Comparison of ENCODE assay signal across 1 cellular context in the genomic region with DNA sequence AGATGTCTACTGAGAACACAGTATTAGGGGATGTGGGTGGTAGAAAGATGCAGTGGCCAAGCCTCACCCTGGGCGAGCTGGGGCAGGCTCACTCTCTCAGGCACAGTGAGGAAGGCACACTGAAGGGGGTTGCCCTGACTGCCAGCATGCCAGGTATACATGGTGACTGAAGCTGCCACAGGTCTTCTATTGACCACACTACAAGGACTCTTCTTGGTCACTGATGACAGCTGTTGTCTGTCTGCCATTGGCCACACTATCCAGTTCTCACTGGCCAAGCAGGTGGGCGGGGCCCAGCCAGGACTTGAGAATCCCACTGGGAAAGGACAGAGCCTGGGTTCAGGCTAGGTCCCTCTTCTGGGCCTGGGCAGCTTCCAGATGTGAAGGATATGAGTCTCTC.
TF ChIP-seq lines count a peak whose summit lies in the region.

No MANE protein-coding gene starts in this region.

TF ChIP-seq in K562, 482 proteins besides CTCF, POLR2A, EP300 and RAD21:
- no peak for TF ChIP-seq ZNF217 (CRISPR knock-in tag; IDR thresholded peaks at IDR 0.05)
- TF ChIP-seq, protein P1, sequence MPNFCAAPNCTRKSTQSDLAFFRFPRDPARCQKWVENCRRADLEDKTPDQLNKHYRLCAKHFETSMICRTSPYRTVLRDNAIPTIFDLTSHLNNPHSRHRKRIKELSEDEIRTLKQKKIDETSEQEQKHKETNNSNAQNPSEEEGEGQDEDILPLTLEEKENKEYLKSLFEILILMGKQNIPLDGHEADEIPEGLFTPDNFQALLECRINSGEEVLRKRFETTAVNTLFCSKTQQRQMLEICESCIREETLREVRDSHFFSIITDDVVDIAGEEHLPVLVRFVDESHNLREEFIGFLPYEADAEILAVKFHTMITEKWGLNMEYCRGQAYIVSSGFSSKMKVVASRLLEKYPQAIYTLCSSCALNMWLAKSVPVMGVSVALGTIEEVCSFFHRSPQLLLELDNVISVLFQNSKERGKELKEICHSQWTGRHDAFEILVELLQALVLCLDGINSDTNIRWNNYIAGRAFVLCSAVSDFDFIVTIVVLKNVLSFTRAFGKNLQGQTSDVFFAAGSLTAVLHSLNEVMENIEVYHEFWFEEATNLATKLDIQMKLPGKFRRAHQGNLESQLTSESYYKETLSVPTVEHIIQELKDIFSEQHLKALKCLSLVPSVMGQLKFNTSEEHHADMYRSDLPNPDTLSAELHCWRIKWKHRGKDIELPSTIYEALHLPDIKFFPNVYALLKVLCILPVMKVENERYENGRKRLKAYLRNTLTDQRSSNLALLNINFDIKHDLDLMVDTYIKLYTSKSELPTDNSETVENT (CRISPR knock-in tag; IDR thresholded peaks at IDR 0.05): no peak
- TF ChIP-seq TAL1 (IDR thresholded peaks at IDR 0.05): no peak
- TF ChIP-seq SRSF9 (IDR thresholded peaks at IDR 0.05; ENCODE audit: borderline replicate concordance, low read depth, low read length): no peak
- no peak for TF ChIP-seq SAFB (IDR thresholded peaks at IDR 0.05; ENCODE audit: borderline replicate concordance, low read depth, low read length)
- TF ChIP-seq RCOR1 (IDR thresholded peaks at IDR 0.05; ENCODE audit: borderline replicate concordance in 1 of 2, low read depth in 2 of 2, low read length in 2 of 2): no peak
- TF ChIP-seq NFE2L1 (tag; IDR thresholded peaks at IDR 0.05; ENCODE audit: borderline replicate concordance, low read depth): no peak
